ENCODE assay signal across 1 cellular context in the genomic region with DNA sequence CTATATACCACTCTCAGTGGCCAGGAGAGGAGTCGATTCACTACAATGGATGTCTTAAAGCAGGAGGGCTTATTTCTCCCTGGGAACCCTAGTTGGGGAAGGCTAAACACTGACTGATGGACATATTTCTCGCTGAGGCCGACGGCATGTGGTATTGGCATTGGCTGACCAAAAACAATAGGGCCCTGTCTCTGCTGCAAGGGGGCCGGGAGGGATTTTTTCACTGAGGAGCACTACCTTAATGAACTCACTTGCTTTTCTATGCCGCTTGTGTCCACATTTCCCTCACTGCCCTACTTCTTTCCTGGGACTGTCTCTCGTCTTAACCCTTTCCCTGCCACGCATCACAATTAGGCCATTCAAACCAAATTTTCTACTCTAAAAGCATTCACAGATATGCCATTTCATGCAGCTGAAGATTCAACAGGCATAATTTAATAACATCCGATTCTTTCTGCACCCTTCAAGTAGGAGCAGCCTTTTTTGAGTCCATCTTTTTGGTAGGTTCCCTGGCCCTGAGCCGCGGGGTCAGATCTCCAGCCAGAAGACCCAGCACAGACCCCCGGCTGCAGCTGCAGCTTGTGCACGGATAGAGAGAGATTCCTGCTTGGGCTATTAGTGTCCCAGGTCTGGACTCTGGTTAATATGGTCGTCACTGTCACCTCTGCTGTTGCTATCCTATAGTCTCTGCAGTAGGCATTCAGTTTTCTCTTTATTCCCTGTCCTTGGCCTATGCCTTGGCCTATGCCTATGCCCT.
TF ChIP-seq lines count a peak whose summit lies in the region.

No MANE protein-coding gene starts in this region.

TF ChIP-seq in IMR-90, 13 proteins besides CTCF, POLR2A, EP300 and RAD21:
- TF ChIP-seq ELK1 (IDR thresholded peaks at IDR 0.05; ENCODE audit: borderline replicate concordance, low read depth, low read length) (no peak), USF2 (IDR thresholded peaks at IDR 0.05; ENCODE audit: low read depth, low read length) (no peak), FOS (IDR thresholded peaks at IDR 0.05; ENCODE audit: low read depth, low read length) (no peak), NFE2L2 (IDR thresholded peaks at IDR 0.05; ENCODE audit: low read depth, low read length) (no peak), RCOR1 (IDR thresholded peaks at IDR 0.05; ENCODE audit: insufficient replicate concordance, low read length) (no peak), MAZ (IDR thresholded peaks at IDR 0.05; ENCODE audit: borderline replicate concordance, low read depth, low read length) (no peak), MXI1 (IDR thresholded peaks at IDR 0.05; ENCODE audit: borderline replicate concordance, low read depth, low read length) (no peak), MAFK (IDR thresholded peaks at IDR 0.05; ENCODE audit: low read depth, low read length) (no peak), RFX5 (IDR thresholded peaks at IDR 0.05; ENCODE audit: low read depth, low read length) (no peak), CHD1 (IDR thresholded peaks at IDR 0.05; ENCODE audit: low read depth, low read length) (no peak), SMC3 (IDR thresholded peaks at IDR 0.05; ENCODE audit: low read depth, low read length) (no peak), CEBPB (IDR thresholded peaks at IDR 0.05; ENCODE audit: low read depth, low read length) (no peak)
